7 cellular contexts compared by ENCODE assay signal in the genomic region with DNA sequence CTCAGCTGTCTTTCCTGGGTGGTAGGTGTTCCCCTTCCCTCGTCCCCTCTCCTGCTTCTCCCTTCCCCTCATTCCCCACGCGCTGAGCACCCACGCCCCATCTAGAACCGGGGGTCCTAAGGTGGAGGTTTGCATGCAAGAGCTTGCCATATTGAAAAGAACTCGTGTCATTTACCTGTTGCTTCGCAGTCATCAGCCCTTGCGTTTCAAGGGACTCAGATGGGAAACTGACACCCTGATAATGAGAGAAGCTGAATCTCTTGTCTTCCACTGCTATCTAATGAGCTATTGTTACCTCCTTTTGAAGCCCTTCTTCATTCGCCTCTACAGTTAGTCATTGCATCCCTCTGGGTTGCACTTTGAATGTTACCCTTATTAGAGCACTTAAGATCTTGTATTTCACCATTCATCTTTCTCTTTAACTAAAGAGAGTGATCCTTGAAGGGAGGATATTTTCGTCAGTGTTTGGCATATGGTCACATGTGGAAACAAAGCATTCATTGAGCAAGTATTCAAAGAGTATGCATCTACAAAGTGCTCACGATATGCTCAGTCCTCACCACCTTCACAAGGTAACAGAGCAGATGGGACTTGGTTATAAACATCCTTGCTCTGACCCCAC. TPM values are rescaled to one million over a fixed set of nuclear protein-coding genes. Genes with fewer than 3 reads are reported as not detected.
DNase-seq lines count a peak whose midpoint lies in the region; TF ChIP-seq lines count a peak whose summit lies in the region.

No MANE protein-coding gene starts in this region.

- H3K4me1 ChIP-seq in GM23248 (ENCODE audit: insufficient read depth) = no peaks in the 10 kb centered on the region
- no peaks in the 10 kb centered on the region for H3K4me1 ChIP-seq in iPS-15b (ENCODE audit: control insufficient read depth, insufficient read depth, low read length)
- peaks cover 8 to 27% (median 19%) of the 10 kb centered on the region in 4 donors for H3K4me1 ChIP-seq in stomach

- intact Hi-C loops in stomach (cut with DNase I; ENCODE audit: low total_unique reads) = no loop called here

- H3K9ac ChIP-seq in GM23248 (peak overlapping the region; percentile 65), SK-N-MC (ENCODE audit: insufficient read length) (peak overlapping the region; percentile 90), iPS-15b (ENCODE audit: low read depth, low read length) (no peak overlapping the region)

- TF ChIP-seq EP300 in stomach (IDR thresholded peaks at IDR 0.05) = no peak

- no peak overlapping the region for H3K27ac ChIP-seq in GM23248
- H3K27ac ChIP-seq in SK-N-MC = no peak overlapping the region
- peak overlapping the region in 1 of 5 donors; percentile 71 for H3K27ac ChIP-seq in stomach

- H3K27me3 ChIP-seq in GM23248 (replicated peaks; ENCODE audit: insufficient read depth) (peaks cover 25% of the 10 kb centered on the region), iPS-15b (ENCODE audit: control insufficient read depth, insufficient read depth, low read length) (peaks cover 55% of the 10 kb centered on the region), stomach (peaks cover 0 to 20% (median 5%) of the 10 kb centered on the region in 3 donors)

- H3K79me2 ChIP-seq in GM23248 (ENCODE audit: insufficient read depth) = no peaks in the 10 kb centered on the region

- H3K9me2 ChIP-seq in GM23248 (ENCODE audit: insufficient read depth) = no peaks in the 10 kb centered on the region

- H3K4me2 ChIP-seq in GM23248 (ENCODE audit: unreplicated experiment) = peak overlapping the region; percentile 75

- H3K4me3 ChIP-seq in GM23248 (peak overlapping the region; percentile 68), SK-N-MC (peak overlapping the region; percentile 95), iPS-15b (ENCODE audit: low read depth, low read length) (peak overlapping the region; percentile 50), stomach (peak overlapping the region; percentile 51 to 64 (median 62))

- TF ChIP-seq CTCF in stomach (IDR thresholded peaks at IDR 0.05) = no peak

- no peaks in the 10 kb centered on the region for H4K20me1 ChIP-seq in GM23248 (ENCODE audit: insufficient read depth)

- H3K36me3 ChIP-seq in GM23248 (ENCODE audit: low read depth) (no peaks in the 10 kb centered on the region), SK-N-MC (ENCODE audit: insufficient read depth, low read length) (no peaks in the 10 kb centered on the region), iPS-15b (ENCODE audit: control insufficient read depth, insufficient read depth, low read length) (no peaks in the 10 kb centered on the region), stomach (no peaks in the 10 kb centered on the region)

- in situ Hi-C loops in GM23248 (cut with MboI) (no loop called here), KBM-7 (cut with MboI; ENCODE audit: low pct_unique_long_range_greater_than_20kb, low sequenced_read_pairs) (no loop called here)

- no peaks in the 10 kb centered on the region for H3F3A ChIP-seq in GM23248 (ENCODE audit: insufficient read depth)

- peak; percentile 18 for DNase-seq in GM23248
- DNase-seq in SK-N-MC (ENCODE audit: low read depth, low spot score) = no peak
- DNase-seq in stomach = no peak
- DNase-seq in A172 (ENCODE audit: low spot score) = no peak
- no peak for DNase-seq in KBM-7
- no peak for DNase-seq in DMS 273 (lab: John Stamatoyannopoulos, UW; ENCODE audit: unreplicated experiment)

- WGBS in GM23248 (ENCODE audit: low coverage in 1 of 2, low lambda C conversion rate in 2 of 2, missing lambda C conversion rate in 2 of 2), 2 experiments = 3 to 4% methylated on average over 11 of the region's 11 CpGs
- WGBS in stomach, 5 donors = 31 to 45% (median 43%) methylated on average over 11 of the region's 11 CpGs

- no peak for TF ChIP-seq POLR2A in stomach (IDR thresholded peaks at IDR 0.05)

- H3K9me3 ChIP-seq in GM23248 (ENCODE audit: low read depth) (no peaks in the 10 kb centered on the region), SK-N-MC (ENCODE audit: low read depth, low read length) (no peaks in the 10 kb centered on the region), iPS-15b (ENCODE audit: control insufficient read depth, insufficient read depth, low read length) (no peaks in the 10 kb centered on the region), stomach (no peaks in the 10 kb centered on the region)

- peak overlapping the region; percentile 84 for H2AFZ ChIP-seq in GM23248

RNA-seq across cellular contexts. Expression of a gene that starts 25.7 kb away (rescaled TPM):
- not detected in 2 replicates for total RNA-seq in GM23248 (2014; rRNA removed; shearing (Covaris generic))
- polyA plus RNA-seq in GM23248 (2016; fragmentation: Nextera tagmentation; extraction: Ambion mirVana) (0.24 and 0.29 TPM in 2 replicates), stomach (under 1 TPM in 2 of 3 donors, not detected in 1; 0.25 to 0.50 TPM)
- under 1 TPM in 1 of 5 donors, not detected in 4; 0.55 TPM for total RNA-seq in stomach
- not detected in 2 replicates for total RNA-seq in A172 (2014; rRNA removed; shearing (Covaris generic))
